ENCODE assay signal across 8 cellular contexts in the genomic region with DNA sequence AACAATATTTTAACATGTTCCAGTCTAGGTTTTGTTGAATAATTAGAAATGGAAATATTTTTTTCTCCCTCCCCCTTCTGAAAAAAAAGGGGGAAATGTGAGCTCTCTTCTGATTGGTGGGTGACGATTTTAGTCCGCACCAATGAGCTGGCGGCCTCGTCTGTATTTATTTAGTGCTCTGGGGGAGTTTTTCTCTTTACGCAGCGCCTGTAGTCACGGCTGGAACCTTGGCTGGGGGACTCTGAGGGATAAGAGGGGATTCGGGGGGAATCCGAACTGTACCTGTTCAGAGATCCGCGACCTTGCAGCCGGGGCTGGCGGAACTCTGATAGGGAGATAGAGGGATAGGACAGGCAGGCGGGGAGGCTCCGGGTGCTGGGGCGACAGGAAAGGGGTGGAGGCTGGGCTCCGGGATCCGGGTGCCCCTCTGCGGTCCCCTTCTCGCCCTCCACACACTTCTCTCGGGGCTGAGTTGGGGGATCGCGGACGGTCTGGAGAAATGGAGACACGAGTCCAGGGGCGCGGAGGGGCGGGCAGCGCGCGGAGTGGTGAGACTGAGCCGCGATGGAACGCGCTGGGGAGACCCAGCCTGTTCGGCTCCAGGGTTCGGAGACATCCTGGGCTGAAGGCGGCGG.
A peak's percentile ranks its signal among the peaks of the same experiment; 100 is the strongest.
DNase-seq lines count a peak whose midpoint lies in the region; ATAC-seq, FAIRE-seq and TF ChIP-seq lines count a peak whose summit lies in the region.

No MANE protein-coding gene starts in this region.

- POLR2A ChIA-PET in H1 (lab: Charles Lee; ENCODE audit: partially characterized antibody) (interaction anchor here (0.8 to 2.0 kb wide), 5 partner anchors 25 to 100 kb away, joined by 3 to 6 read pairs (median 4); partner anchors contain the start of gene HSD17B12), HepG2 (lab: Yijun Ruan, JAX) (no interaction called here)

- no peaks in the 10 kb centered on the region for H3K9me3 Mint-ChIP-seq in progenitor cell of endocrine pancreas (ENCODE audit: low read depth)

- H3K4me2 ChIP-seq in H1 (ENCODE audit: insufficient read depth in 1 of 2, low read depth in 2 of 2, low read length in 2 of 2) = peak overlapping the region; percentile 98 to 99
- no peak overlapping the region for H3K4me2 ChIP-seq in HepG2 (ENCODE audit: low read depth, low read length)

- no peak overlapping the region for H2BK15ac ChIP-seq in H1 (ENCODE audit: low read length)

- intact Hi-C loops in HepG2 (cut with micrococcal nuclease; ENCODE audit: unreplicated experiment) = no loop called here

- no TSS peak for BruUV-seq in HepG2 (replicated peaks; lab: Mats Ljungman, UMichigan)

- no peak overlapping the region for H4K8ac ChIP-seq in H1 (ENCODE audit: extremely low read depth, insufficient read depth, low read length)

- H3K79me1 ChIP-seq in H1 (ENCODE audit: low read depth, low read length) = no peaks in the 10 kb centered on the region

- H3K9me3 ChIP-seq in ES-I3 (ENCODE audit: control insufficient read depth, insufficient read depth, low read length) (no peaks in the 10 kb centered on the region), H1 (ENCODE audit: insufficient read depth in 2 of 2, low read depth in 1 of 2, low read length in 1 of 2) (no peaks in the 10 kb centered on the region), HepG2 (ENCODE audit: low read length) (no peaks in the 10 kb centered on the region), gastroesophageal sphincter (no peaks in the 10 kb centered on the region)

- CTCF ChIA-PET in H1 (lab: Charles Lee; ENCODE audit: partially characterized antibody) = interaction anchor here (2.1 to 25.5 kb wide), 3 partner anchors 22 to 105 kb away, joined by 4 to 646 read pairs (median 6); no protein-coding TSS in a partner anchor
- CTCF ChIA-PET in HepG2 (lab: Yijun Ruan, JAX; ENCODE audit: low intra/inter-chr PET ratio, low total read pairs) = no interaction called here

- in situ Hi-C loops in HepG2 (cut with HindIII; ENCODE audit: extremely low pct_ligation_motif_present, low pct_unique_long_range_greater_than_20kb) = loop anchor here (10.0 kb wide), 1 partner anchor 64 kb away; no protein-coding TSS in a partner anchor

- no peak overlapping the region for H2BK12ac ChIP-seq in H1 (ENCODE audit: low read depth, low read length)

- H2BK120ac ChIP-seq in H1 (replicated peaks; ENCODE audit: low read depth, low read length) = no peak overlapping the region

- no peak overlapping the region for H3K23ac ChIP-seq in H1 (ENCODE audit: insufficient read length)

- TF ChIP-seq EP300 in H1 (IDR thresholded peaks at IDR 0.05; ENCODE audit: borderline replicate concordance in 1 of 2, low read depth in 2 of 2, low read length in 2 of 2) = no peak
- TF ChIP-seq EP300 in HepG2 (IDR thresholded peaks at IDR 0.05; ENCODE audit: low read depth in 2 of 2, low read length in 2 of 2) = no peak
- no peak for TF ChIP-seq EP300 in HepG2 (CRISPR knock-in tag; IDR thresholded peaks at IDR 0.05; ENCODE audit: borderline replicate concordance)
- no peak for TF ChIP-seq EP300 in gastroesophageal sphincter (IDR thresholded peaks at IDR 0.05)

- peak overlapping the region; percentile 70 for H3K4me3 Mint-ChIP-seq in progenitor cell of endocrine pancreas (ENCODE audit: low read depth)

- H3K27ac ChIP-seq in H1 (ENCODE audit: low read depth, low read length) = no peak overlapping the region
- no peak overlapping the region for H3K27ac ChIP-seq in HepG2 (ENCODE audit: extremely low read length, insufficient read depth, low read length)
- no peak overlapping the region for H3K27ac ChIP-seq in gastroesophageal sphincter

- TF ChIP-seq POLR2A in H1 (IDR thresholded peaks at IDR 0.05; ENCODE audit: control extremely low read depth in 1 of 2, low read depth in 2 of 2, low read length in 2 of 2) = 0 out of 3 replicates have a peak, but pooled peaks of 1 of the 2 experiments have one; percentile 18
- TF ChIP-seq POLR2A in HepG2 (IDR thresholded peaks at IDR 0.05; ENCODE audit: insufficient read depth in 1 of 2, low read depth in 2 of 2, low read length in 2 of 2) = no peak
- no peak for TF ChIP-seq POLR2A in gastroesophageal sphincter (IDR thresholded peaks at IDR 0.05)

- H3K79me2 ChIP-seq in H1 (ENCODE audit: control insufficient read depth in 1 of 2, insufficient read depth in 2 of 2, low read length in 2 of 2) = no peaks in the 10 kb centered on the region
- H3K79me2 ChIP-seq in HepG2 (ENCODE audit: insufficient read depth, low read length) = no peaks in the 10 kb centered on the region

- H3K4me1 Mint-ChIP-seq in progenitor cell of endocrine pancreas (ENCODE audit: low read depth) = peaks cover 9% of the 10 kb centered on the region

- no peaks in the 10 kb centered on the region for H3K36me3 Mint-ChIP-seq in progenitor cell of endocrine pancreas (ENCODE audit: insufficient read depth)

- peak overlapping the region; percentile 48 for H3K18ac ChIP-seq in H1 (ENCODE audit: extremely low read depth, low read length)

- no peak for TF ChIP-seq RAD21 in H1 (IDR thresholded peaks at IDR 0.05 in 1 of 2, conservative IDR thresholded peaks at IDR 0.05 in 1 of 2; ENCODE audit: low read depth in 2 of 2, low read length in 2 of 2)
- TF ChIP-seq RAD21 in HepG2 (CRISPR knock-in tag; IDR thresholded peaks at IDR 0.05) = no peak

- H2AK5ac ChIP-seq in H1 (ENCODE audit: low read depth, low read length) = no peak overlapping the region

- H3K36me3 ChIP-seq in ES-I3 (ENCODE audit: insufficient read depth, low read length) (no peaks in the 10 kb centered on the region), H1 (ENCODE audit: control insufficient read depth in 2 of 4, insufficient read depth in 4 of 4, low read length in 3 of 4) (no peaks in the 10 kb centered on the region), HepG2 (replicated peaks in 1 of 2; ENCODE audit: control insufficient read depth in 1 of 2, insufficient read depth in 2 of 2, low read length in 2 of 2) (no peaks in the 10 kb centered on the region), gastroesophageal sphincter (no peaks in the 10 kb centered on the region)

- H4K20me1 ChIP-seq in H1 (replicated peaks in 1 of 2; ENCODE audit: control insufficient read depth in 1 of 2, insufficient read depth in 2 of 2, low read length in 2 of 2) (peaks cover 4 to 14% of the 10 kb centered on the region in 2 experiments), HepG2 (ENCODE audit: insufficient read depth, low read length) (peaks cover 4% of the 10 kb centered on the region; the same call in 1 of the 2 replicates)

- no peak overlapping the region for H4K5ac ChIP-seq in H1 (ENCODE audit: insufficient read length, low read depth, low read length)

- peaks cover 97% of the 10 kb centered on the region for H3K27me3 Mint-ChIP-seq in progenitor cell of endocrine pancreas

- H3K4me3 ChIP-seq in H1 (ENCODE audit: extremely low read depth in 1 of 4, insufficient read depth in 2 of 4, low read depth in 3 of 4, low read length in 4 of 4) (peak overlapping the region; percentile 51 to 90 (median 79)), HepG2 (replicated peaks in 1 of 3; ENCODE audit: insufficient read depth in 1 of 3, low read depth in 2 of 3, low read length in 3 of 3) (no peak overlapping the region), gastroesophageal sphincter (peak overlapping the region in 1 of 2 donors; percentile 30)

- no peak overlapping the region for H3K27ac Mint-ChIP-seq in progenitor cell of endocrine pancreas

- H3K4me1 ChIP-seq in ES-I3 (ENCODE audit: insufficient read depth, low read length) (peaks cover 3% of the 10 kb centered on the region; the same call in 1 of the 2 replicates), H1 (replicated peaks in 1 of 4; ENCODE audit: control insufficient read depth in 3 of 4, insufficient read depth in 4 of 4, low read length in 3 of 4) (peaks cover 3 to 39% (median 12%) of the 10 kb centered on the region in 4 experiments), HepG2 (ENCODE audit: insufficient read depth, low read length) (no peaks in the 10 kb centered on the region), gastroesophageal sphincter (peaks cover 0 to 58% (median 26%) of the 10 kb centered on the region in 3 donors)

- H3K14ac ChIP-seq in H1 (ENCODE audit: insufficient read length) = no peak overlapping the region

- peak; percentile 23 for DNase-seq in NCI-H748 (lab: John Stamatoyannopoulos, UW; ENCODE audit: unreplicated experiment)
- peak in 1 of 2 experiments; percentile 76 for DNase-seq in H1 (ENCODE audit: low read depth in 1 of 2, low spot score in 2 of 2)
- no peak for DNase-seq in progenitor cell of endocrine pancreas (ENCODE audit: low spot score, unreplicated experiment)
- DNase-seq in HepG2 (ENCODE audit: low spot score) = no peak
- no peak for DNase-seq in stimulated activated CD8-positive, alpha-beta memory T cell treated with anti-CD3 and anti-CD28 coated beads, Interleukin-4, amount 100 ng/mL, for 48 hours
- DNase-seq in HTR-8/SVneo (ENCODE audit: insufficient read length, low spot score) = no peak

- H3K9ac ChIP-seq in ES-I3 (ENCODE audit: low read depth, low read length) (peak overlapping the region; percentile 68; the same call in 1 of the 2 replicates), H1 (replicated peaks in 1 of 4; ENCODE audit: extremely low read depth in 1 of 4, low read depth in 3 of 4, low read length in 3 of 4) (no peak overlapping the region; a peak in 1 of 7 replicates), HepG2 (ENCODE audit: insufficient read depth, low read depth, low read length) (no peak overlapping the region)

- no peak overlapping the region for H3K4ac ChIP-seq in H1 (replicated peaks; ENCODE audit: insufficient read length, low read depth, low read length)

- FAIRE-seq in H1 (lab: Jason Lieb, UNC) (peak; percentile 32), HepG2 (lab: Jason Lieb, UNC) (no peak), HTR-8/SVneo (lab: Jason Lieb, UNC) (no peak)

- TF ChIP-seq CTCF in H1 (IDR thresholded peaks at IDR 0.05; ENCODE audit: control extremely low read depth in 1 of 3, insufficient read depth in 1 of 3, low read depth in 1 of 3, low read length in 3 of 3) (no peak), progenitor cell of endocrine pancreas (IDR thresholded peaks at IDR 0.05; ENCODE audit: unreplicated experiment) (no peak), HepG2 (CRISPR knock-in tag; IDR thresholded peaks at IDR 0.05) (no peak), gastroesophageal sphincter (IDR thresholded peaks at IDR 0.05) (no peak)

- ATAC-seq in HepG2 = no peak
- no peak for ATAC-seq in gastroesophageal sphincter

- H3K56ac ChIP-seq in H1 (replicated peaks; ENCODE audit: insufficient read length, low read depth, low read length) = no peak overlapping the region

- H2AFZ ChIP-seq in H1 (ENCODE audit: low read length) (no peak overlapping the region; the same call in 1 of the 2 replicates), HepG2 (ENCODE audit: low read length) (no peak overlapping the region)

- no peak overlapping the region for H4K91ac ChIP-seq in H1 (replicated peaks; ENCODE audit: insufficient read length, low read length)

- H2BK20ac ChIP-seq in H1 (ENCODE audit: low read length) = no peak overlapping the region

- peaks cover 67 to 90% (median 86%) of the 10 kb centered on the region in 4 experiments for H3K27me3 ChIP-seq in H1 (replicated peaks in 1 of 4; ENCODE audit: control insufficient read depth in 3 of 4, extremely low read depth in 1 of 4, insufficient read depth in 3 of 4, low read length in 3 of 4)
- peaks cover 7 to 82% of the 10 kb centered on the region in 2 experiments for H3K27me3 ChIP-seq in HepG2 (ENCODE audit: control insufficient read depth in 1 of 2, insufficient read depth in 2 of 2, low read length in 2 of 2)
- H3K27me3 ChIP-seq in gastroesophageal sphincter = peaks cover 100% of the 10 kb centered on the region

- H2BK5ac ChIP-seq in H1 (ENCODE audit: low read depth, low read length) = no peak overlapping the region

- peaks cover 23% of the 10 kb centered on the region for H3K23me2 ChIP-seq in H1 (ENCODE audit: low read depth, low read length)

- 2% methylated on average over 39 of the region's 39 CpGs; no CpG with 5 or more reads in 1 of the 2 experiments for WGBS in H1 (ENCODE audit: extremely low coverage in 1 of 2, insufficient coverage in 1 of 2, insufficient read length in 1 of 2, insufficient replicate concordance in 2 of 2, low coverage in 1 of 2, low lambda C conversion rate in 2 of 2, missing lambda C conversion rate in 1 of 2), 2 experiments
- 40% methylated on average over 33 of the region's 39 CpGs for WGBS in HepG2 (ENCODE audit: low lambda C conversion rate)
- 1% methylated on average over 23 of the region's 39 CpGs for whole genome bisulfite sequencing in gastroesophageal sphincter (ENCODE audit: low coverage in 1 of 2), 2 donors

Comparison
In these comparisons a context has a peak if more than half of its experiments do, and no peak if none do; other contexts are left out.
1. H3K4me3 ChIP-seq: peak in H1 (4 of 4); none in HepG2 (0 of 3).